1 cellular context compared by ENCODE assay signal in genomic region chr17:44144966-44145739, GRCh38.
TF ChIP-seq lines count a peak whose summit lies in the region.

No MANE protein-coding gene starts in this region.

TF ChIP-seq in endothelial cell of umbilical vein, 7 proteins besides CTCF, POLR2A, EP300 and RAD21:
- no peak for TF ChIP-seq POLR2AphosphoS5 (IDR thresholded peaks at IDR 0.05; ENCODE audit: insufficient read depth, low read depth, low read length)
- TF ChIP-seq JUN (IDR thresholded peaks at IDR 0.05; ENCODE audit: borderline replicate concordance, insufficient read depth, insufficient read length, low read depth), result no peak
- TF ChIP-seq EZH2 (IDR thresholded peaks at IDR 0.05; ENCODE audit: borderline replicate concordance, low read depth, low read length, severe bottlenecking), result no peak
